Comparison of ENCODE assay signal across 14 cellular contexts in genomic region chr1:217275617-217276398, GRCh38.
DNase-seq lines count a peak whose midpoint lies in the region; ATAC-seq and TF ChIP-seq lines count a peak whose summit lies in the region.
"Had no signal": no experiment of that assay in that cellular context is flagged by ENCODE, and none has a peak within 500 bp of the region (broad histone marks: within the 10 kb centered on the region; RNA-seq: fewer than 3 reads in every experiment).

No MANE protein-coding gene starts in this region.

- H3K4me1 Mint-ChIP-seq in osteocyte (ENCODE audit: unreplicated experiment): peaks cover 24% of the 10 kb centered on the region
- H3K4me1 Mint-ChIP-seq in activated CD4-positive, alpha-beta memory T cell treated with anti-CD3 and anti-CD28 coated beads, Interleukin-2, amount 10 ng/mL, durations not matched to agents 7 days and 5 days: no peaks in the 10 kb centered on the region
- H3K4me1 Mint-ChIP-seq: neural crest cell had no signal

- H3K27me3 Mint-ChIP-seq in osteocyte (ENCODE audit: unreplicated experiment): no peaks in the 10 kb centered on the region
- H3K27me3 Mint-ChIP-seq in activated CD4-positive, alpha-beta memory T cell treated with anti-CD3 and anti-CD28 coated beads, Interleukin-2, amount 10 ng/mL, durations not matched to agents 7 days and 5 days: no peaks in the 10 kb centered on the region

- ATAC-seq in GM19463 (IDR thresholded peaks at IDR 0.05; ENCODE audit: unreplicated experiment): no peak
- ATAC-seq: stimulated activated naive CD8-positive, alpha-beta T cell treated with anti-CD3 and anti-CD28 coated beads, Interleukin-15, Interleukin-2, amounts not matched to agents 100 U/mL and 50 U/mL, for 24 hours had no signal

- CTCF ChIA-PET in activated CD4-positive, alpha-beta memory T cell treated with anti-CD3 and anti-CD28 coated beads, Interleukin-2, amount 10 ng/mL, durations not matched to agents 7 days and 5 days (lab: Charles Lee): no interaction called here

- peaks cover 3% of the 10 kb centered on the region for H3K9me3 Mint-ChIP-seq in osteocyte (ENCODE audit: unreplicated experiment)
- peaks cover 3% of the 10 kb centered on the region for H3K9me3 Mint-ChIP-seq in activated CD4-positive, alpha-beta memory T cell treated with anti-CD3 and anti-CD28 coated beads, Interleukin-2, amount 10 ng/mL, durations not matched to agents 7 days and 5 days
- H3K9me3 Mint-ChIP-seq: neural crest cell had no signal

- H3K36me3 Mint-ChIP-seq in osteocyte (ENCODE audit: unreplicated experiment): no peaks in the 10 kb centered on the region
- no peaks in the 10 kb centered on the region for H3K36me3 Mint-ChIP-seq in activated CD4-positive, alpha-beta memory T cell treated with anti-CD3 and anti-CD28 coated beads, Interleukin-2, amount 10 ng/mL, durations not matched to agents 7 days and 5 days (ENCODE audit: low read depth)

- POLR2A ChIA-PET in activated CD4-positive, alpha-beta memory T cell treated with anti-CD3 and anti-CD28 coated beads, Interleukin-2, amount 10 ng/mL, durations not matched to agents 7 days and 5 days (lab: Charles Lee): no interaction called here

- H3K27ac Mint-ChIP-seq in osteocyte (ENCODE audit: unreplicated experiment): peak overlapping the region; percentile 78
- no peak overlapping the region for H3K27ac Mint-ChIP-seq in activated CD4-positive, alpha-beta memory T cell treated with anti-CD3 and anti-CD28 coated beads, Interleukin-2, amount 10 ng/mL, durations not matched to agents 7 days and 5 days

- DNase-seq in GM03348 (ENCODE audit: low spot score) (peak; percentile 12), RPMI7951 (ENCODE audit: low read depth) (peak; percentile 65), epithelial cell of esophagus (ENCODE audit: low read depth) (peak; percentile 69), osteocyte (ENCODE audit: extremely low spot score, unreplicated experiment) (no peak), GM10266 (ENCODE audit: extremely low spot score) (no peak), globus pallidus (ENCODE audit: low spot score) (no peak)
- no peak for DNase-seq in activated CD4-positive, alpha-beta memory T cell treated with anti-CD3 and anti-CD28 coated beads, Interleukin-2, amount 10 ng/mL, durations not matched to agents 7 days and 5 days
- DNase-seq: activated CD4-positive, alpha-beta T cell treated with anti-CD3 and anti-CD28 coated beads for 48 hours; activated effector memory CD4-positive, alpha-beta T cell treated with anti-CD3 and anti-CD28 coated beads, Interleukin-2, amount 50 U/mL, for 16 hours; NCI-H524 treated with DMSO at 0.1 percent for 48 hours; stimulated activated CD4-positive, alpha-beta T cell treated with anti-CD3 and anti-CD28 coated beads, Interleukin-2, amount 100 ng/mL, for 24 hours; stimulated activated naive CD8-positive, alpha-beta T cell treated with anti-CD3 and anti-CD28 coated beads, Interleukin-15, Interleukin-2, amounts not matched to agents 100 U/mL and 50 U/mL, for 24 hours had no signal

- H3K4me3 ChIP-seq in epithelial cell of esophagus (ENCODE audit: low read length): no peak overlapping the region

- H3K4me3 Mint-ChIP-seq in osteocyte (ENCODE audit: unreplicated experiment): no peak overlapping the region
- no peak overlapping the region for H3K4me3 Mint-ChIP-seq in activated CD4-positive, alpha-beta memory T cell treated with anti-CD3 and anti-CD28 coated beads, Interleukin-2, amount 10 ng/mL, durations not matched to agents 7 days and 5 days
- H3K4me3 Mint-ChIP-seq: neural crest cell had no signal

- TF ChIP-seq CTCF in epithelial cell of esophagus (IDR thresholded peaks at IDR 0.05; ENCODE audit: insufficient read depth, low read depth, low read length, missing control alignments) (no peak), osteocyte (IDR thresholded peaks at IDR 0.05) (no peak), GM10266 (IDR thresholded peaks at IDR 0.05; ENCODE audit: control insufficient read depth, insufficient read depth, low read depth, missing control alignments) (no peak)

Comparison
In these comparisons a context has a peak if more than half of its experiments do, and no peak if none do; other contexts are left out.
1. DNase-seq: peak in GM03348 (single experiment), RPMI7951 (single experiment) and epithelial cell of esophagus (single experiment); none in osteocyte (single experiment), activated CD4-positive, alpha-beta memory T cell treated with anti-CD3 and anti-CD28 coated beads, Interleukin-2, amount 10 ng/mL, durations not matched to agents 7 days and 5 days (single experiment), GM10266 (single experiment) and globus pallidus (single experiment).